ENCODE assay signal across 12 cellular contexts in genomic region chr12:44184499-44185206, GRCh38.
DNase-seq lines count a peak whose midpoint lies in the region; ATAC-seq, FAIRE-seq and TF ChIP-seq lines count a peak whose summit lies in the region.
"Had no signal": no experiment of that assay in that cellular context is flagged by ENCODE, and none has a peak within 500 bp of the region (broad histone marks: within the 10 kb centered on the region; RNA-seq: fewer than 3 reads in every experiment).

No MANE protein-coding gene starts in this region.

- no peak for DNase-seq in H54 (ENCODE audit: insufficient read length, low spot score)
- DNase-seq in NCI-H524 treated with DMSO at 0.1 percent for 48 hours (lab: John Stamatoyannopoulos, UW) = no peak
- no peak for DNase-seq in dermis blood vessel endothelial cell
- no peak for DNase-seq in hippocampal formation (lab: John Stamatoyannopoulos, UW)
- DNase-seq: activated CD4-positive, alpha-beta T cell treated with anti-CD3 and anti-CD28 coated beads, Interleukin-2, amount 10 ng/mL, durations not matched to agents 7 days and 5 days; glutamatergic neuron; left ventricle myocardium inferior; NCI-H1930 had no signal

- ATAC-seq in GM18508 (IDR thresholded peaks at IDR 0.05; ENCODE audit: insufficient read depth, unreplicated experiment) = peak; percentile 70
- peak; percentile 78 for ATAC-seq in GM19468 (IDR thresholded peaks at IDR 0.05; ENCODE audit: extremely low read depth, unreplicated experiment)
- ATAC-seq in HG02852 (IDR thresholded peaks at IDR 0.05; ENCODE audit: unreplicated experiment) = peak; percentile 91
- peak; percentile 92 for ATAC-seq in HG03558 (IDR thresholded peaks at IDR 0.05; ENCODE audit: extremely low read depth, unreplicated experiment)

- no peak for FAIRE-seq in H54 (lab: Jason Lieb, UNC)

- no peak for TF ChIP-seq POLR2A in H54 (IDR thresholded peaks at IDR 0.05; ENCODE audit: low read depth, low read length)
